Comparison of ENCODE assay signal across 26 cellular contexts in genomic region chr6:3784885-3785744, GRCh38.
"Had no signal": no experiment of that assay in that cellular context is flagged by ENCODE, and none has a peak within 500 bp of the region (broad histone marks: within the 10 kb centered on the region; RNA-seq: fewer than 3 reads in every experiment).

No MANE protein-coding gene starts in this region.

- H3K27me3 Mint-ChIP-seq: naive B cell had no signal

- H3K79me2 ChIP-seq: hepatocyte had no signal

- H3K9me3 ChIP-seq: left ventricle myocardium inferior, ovary, right atrium auricular region, stomach, testis, thyroid gland, transverse colon, upper lobe of right lung had no signal

- H3K4me3 ChIP-seq: hepatocyte, left ventricle myocardium inferior, lung, ovary, right atrium auricular region, skin epidermis, stomach, testis, thyroid gland, transverse colon, upper lobe of right lung had no signal

- DNase-seq: islet precursor cell; left ventricle myocardium inferior; mesendoderm; naive B cell; natural killer cell; nephron progenitor cell; ovary; stimulated activated CD4-positive, alpha-beta T cell treated with anti-CD3 and anti-CD28 coated beads, Interleukin-12 subunit alpha, Interleukin-12 subunit beta, amount 100 ng/mL, for 4 hours; stimulated activated CD4-positive, alpha-beta T cell treated with anti-CD3 and anti-CD28 coated beads, Interleukin-15, amount 100 ng/mL, for 24 hours; stimulated activated CD4-positive, alpha-beta T cell treated with anti-CD3 and anti-CD28 coated beads, Interleukin-2, amount 100 ng/mL, for 24 hours; stimulated activated CD4-positive, alpha-beta T cell treated with anti-CD3 and anti-CD28 coated beads, Interleukin-4, amount 100 ng/mL, for 1 hour; stimulated activated naive B cell treated with anti-CD40 and anti-IgM and Interleukin-4, amounts not matched to agents 10 μg/mL and 1 μg/mL and 100 μg/mL, for 72 hours; stimulated activated naive CD8-positive, alpha-beta T cell treated with anti-CD3 and anti-CD28 coated beads, Interleukin-15, Interleukin-2, amounts not matched to agents 100 U/mL and 50 U/mL, for 24 hours; stomach; testis; thyroid gland; transverse colon; upper lobe of right lung had no signal

- H3K36me3 ChIP-seq: left ventricle myocardium inferior, ovary, right atrium auricular region, stomach, thyroid gland, transverse colon, upper lobe of right lung had no signal

- H3K4me2 ChIP-seq: hepatocyte had no signal

- H2AFZ ChIP-seq: hepatocyte had no signal

- H3K27ac Mint-ChIP-seq: mesothelial cell of epicardium; naive B cell; natural killer cell; nephron progenitor cell; progenitor cell of endocrine pancreas; stimulated activated naive B cell treated with anti-CD40 and anti-IgM and Interleukin-4, amounts not matched to agents 10 μg/mL and 1 μg/mL and 100 μg/mL, for 72 hours had no signal

- H3K4me1 Mint-ChIP-seq: naive B cell, natural killer cell had no signal

- H3K36me3 Mint-ChIP-seq: mesothelial cell of epicardium; naive B cell; natural killer cell; stimulated activated naive B cell treated with anti-CD40 and anti-IgM and Interleukin-4, amounts not matched to agents 10 μg/mL and 1 μg/mL and 100 μg/mL, for 72 hours had no signal

- FAIRE-seq: urothelium cell line had no signal

- H3K4me1 ChIP-seq: left ventricle myocardium inferior, right atrium auricular region, stomach, testis, thyroid gland, transverse colon, upper lobe of right lung had no signal

- H3K4me3 Mint-ChIP-seq: mesothelial cell of epicardium; naive B cell; natural killer cell; nephron progenitor cell; stimulated activated naive B cell treated with anti-CD40 and anti-IgM and Interleukin-4, amounts not matched to agents 10 μg/mL and 1 μg/mL and 100 μg/mL, for 72 hours had no signal

- ATAC-seq: natural killer cell; sciatic nerve; stimulated activated naive B cell treated with anti-CD40 and anti-IgM and Interleukin-4, amounts not matched to agents 10 μg/mL and 1 μg/mL and 100 μg/mL, for 72 hours; stimulated activated naive CD8-positive, alpha-beta T cell treated with anti-CD3 and anti-CD28 coated beads, Interleukin-15, Interleukin-2, amounts not matched to agents 100 U/mL and 50 U/mL, for 24 hours; upper lobe of right lung had no signal

- H3K9me3 Mint-ChIP-seq: mesothelial cell of epicardium; naive B cell; natural killer cell; nephron progenitor cell; stimulated activated naive B cell treated with anti-CD40 and anti-IgM and Interleukin-4, amounts not matched to agents 10 μg/mL and 1 μg/mL and 100 μg/mL, for 72 hours had no signal

- H3K27me3 ChIP-seq: hepatocyte, ovary, right atrium auricular region, stomach, testis, thyroid gland, transverse colon, upper lobe of right lung had no signal

- H3K27ac ChIP-seq: hepatocyte, left ventricle myocardium inferior, ovary, right atrium auricular region, skin epidermis, stomach, testis, thyroid gland, transverse colon, upper lobe of right lung had no signal
